In genomic region chr3:38545983-38546382, GRCh38 we compare ENCODE assay signal across 22 cellular contexts.
"Had no signal": no experiment of that assay in that cellular context is flagged by ENCODE, and none has a peak within 500 bp of the region (broad histone marks: within the 10 kb centered on the region; RNA-seq: fewer than 3 reads in every experiment).

No MANE protein-coding gene starts in this region.

- H3K4me1 ChIP-seq: ascending aorta, foreskin keratinocyte, parathyroid adenoma, upper lobe of left lung had no signal

- H3K9me3 ChIP-seq: ascending aorta, esophagus muscularis mucosa, upper lobe of left lung had no signal

- ATAC-seq: activated CD8-positive, alpha-beta T cell treated with anti-CD3 and anti-CD28 coated beads, Interleukin-2, amount 10 ng/mL, durations not matched to agents 7 days and 5 days; foreskin keratinocyte; left ventricle myocardium superior; naive thymus-derived CD4-positive, alpha-beta T cell; right cardiac atrium; stimulated activated effector memory CD8-positive, alpha-beta T cell treated with anti-CD3 and anti-CD28 coated beads, Interleukin-12 subunit alpha, Interleukin-12 subunit beta, amount 100 ng/mL, for 72 hours had no signal

- H3K4me3 ChIP-seq: ascending aorta, cardiac muscle cell, esophagus muscularis mucosa, upper lobe of left lung had no signal

- H3K4me3 Mint-ChIP-seq: activated CD4-positive, alpha-beta T cell treated with anti-CD3 and anti-CD28 coated beads, Interleukin-2, amount 10 ng/mL, durations not matched to agents 24 days and 14 days; activated CD8-positive, alpha-beta T cell treated with anti-CD3 and anti-CD28 coated beads, Interleukin-2, amount 10 ng/mL, durations not matched to agents 7 days and 5 days; activated naive CD4-positive, alpha-beta T cell treated with anti-CD3 and anti-CD28 coated beads, Interleukin-2, amount 10 ng/mL, durations not matched to agents 7 days and 5 days; activated naive CD8-positive, alpha-beta T cell treated with anti-CD3 and anti-CD28 coated beads, Interleukin-2, amount 10 ng/mL, durations not matched to agents 7 days and 5 days; brain; naive thymus-derived CD4-positive, alpha-beta T cell; stimulated activated effector memory CD8-positive, alpha-beta T cell treated with anti-CD3 and anti-CD28 coated beads, Interleukin-12 subunit alpha, Interleukin-12 subunit beta, amount 100 ng/mL, for 72 hours; stimulated activated naive CD8-positive, alpha-beta T cell treated with anti-CD3 and anti-CD28 coated beads, Interleukin-15, Interleukin-2, amounts not matched to agents 100 ng/mL and 50 ng/mL, for 24 hours had no signal

- H2AFZ ChIP-seq: parathyroid adenoma had no signal

- H3K36me3 ChIP-seq: ascending aorta, cardiac muscle cell, upper lobe of left lung had no signal

- H3K27me3 ChIP-seq: ascending aorta, esophagus muscularis mucosa, foreskin keratinocyte, upper lobe of left lung had no signal

- H3K4me1 Mint-ChIP-seq: activated CD4-positive, alpha-beta T cell treated with anti-CD3 and anti-CD28 coated beads, Interleukin-2, amount 10 ng/mL, durations not matched to agents 24 days and 14 days; brain; naive thymus-derived CD4-positive, alpha-beta T cell; stimulated activated effector memory CD8-positive, alpha-beta T cell treated with anti-CD3 and anti-CD28 coated beads, Interleukin-12 subunit alpha, Interleukin-12 subunit beta, amount 100 ng/mL, for 72 hours had no signal

- H3K27ac ChIP-seq: ascending aorta, cardiac muscle cell, esophagus muscularis mucosa, foreskin keratinocyte, parathyroid adenoma, upper lobe of left lung had no signal

- H3K9ac ChIP-seq: parathyroid adenoma had no signal

- DNase-seq: activated CD4-positive, alpha-beta T cell treated with anti-CD3 and anti-CD28 coated beads, Interleukin-2, amount 10 ng/mL, durations not matched to agents 24 days and 14 days; activated CD4-positive, CD25-positive, alpha-beta regulatory T cell treated with anti-CD3 and anti-CD28 coated beads, Interleukin-2, amount 50 U/mL, for 72 hours; activated CD8-positive, alpha-beta T cell treated with anti-CD3 and anti-CD28 coated beads, Interleukin-2, amount 10 ng/mL, durations not matched to agents 7 days and 5 days; activated effector memory CD4-positive, alpha-beta T cell treated with anti-CD3 and anti-CD28 coated beads, Interleukin-2, amount 50 U/mL, for 16 hours; activated naive CD4-positive, alpha-beta T cell treated with anti-CD3 and anti-CD28 coated beads, Interleukin-2, amount 10 ng/mL, durations not matched to agents 7 days and 5 days; activated naive CD8-positive, alpha-beta T cell treated with anti-CD3 and anti-CD28 coated beads, Interleukin-2, amount 10 ng/mL, durations not matched to agents 7 days and 5 days; foreskin keratinocyte; left ventricle myocardium superior; naive thymus-derived CD4-positive, alpha-beta T cell; nucleus accumbens; right cardiac atrium; stimulated activated CD4-positive, alpha-beta T cell treated with anti-CD3 and anti-CD28 coated beads, Interleukin-12 subunit alpha, Interleukin-12 subunit beta, amount 100 ng/mL, for 4 hours; stimulated activated CD4-positive, alpha-beta T cell treated with anti-CD3 and anti-CD28 coated beads, Interleukin-4, amount 100 ng/mL, for 1 hour; T-helper 2 cell; upper lobe of left lung had no signal

- H3K27ac Mint-ChIP-seq: activated CD4-positive, alpha-beta T cell treated with anti-CD3 and anti-CD28 coated beads, Interleukin-2, amount 10 ng/mL, durations not matched to agents 24 days and 14 days; activated CD8-positive, alpha-beta T cell treated with anti-CD3 and anti-CD28 coated beads, Interleukin-2, amount 10 ng/mL, durations not matched to agents 7 days and 5 days; activated naive CD4-positive, alpha-beta T cell treated with anti-CD3 and anti-CD28 coated beads, Interleukin-2, amount 10 ng/mL, durations not matched to agents 7 days and 5 days; activated naive CD8-positive, alpha-beta T cell treated with anti-CD3 and anti-CD28 coated beads, Interleukin-2, amount 10 ng/mL, durations not matched to agents 7 days and 5 days; brain; naive thymus-derived CD4-positive, alpha-beta T cell; stimulated activated effector memory CD8-positive, alpha-beta T cell treated with anti-CD3 and anti-CD28 coated beads, Interleukin-12 subunit alpha, Interleukin-12 subunit beta, amount 100 ng/mL, for 72 hours; stimulated activated naive CD8-positive, alpha-beta T cell treated with anti-CD3 and anti-CD28 coated beads, Interleukin-15, Interleukin-2, amounts not matched to agents 100 ng/mL and 50 ng/mL, for 24 hours had no signal

- H3K36me3 Mint-ChIP-seq: activated naive CD4-positive, alpha-beta T cell treated with anti-CD3 and anti-CD28 coated beads, Interleukin-2, amount 10 ng/mL, durations not matched to agents 7 days and 5 days; activated naive CD8-positive, alpha-beta T cell treated with anti-CD3 and anti-CD28 coated beads, Interleukin-2, amount 10 ng/mL, durations not matched to agents 7 days and 5 days; brain had no signal

- H3K9me3 Mint-ChIP-seq: activated CD4-positive, alpha-beta T cell treated with anti-CD3 and anti-CD28 coated beads, Interleukin-2, amount 10 ng/mL, durations not matched to agents 24 days and 14 days; activated naive CD4-positive, alpha-beta T cell treated with anti-CD3 and anti-CD28 coated beads, Interleukin-2, amount 10 ng/mL, durations not matched to agents 7 days and 5 days; activated naive CD8-positive, alpha-beta T cell treated with anti-CD3 and anti-CD28 coated beads, Interleukin-2, amount 10 ng/mL, durations not matched to agents 7 days and 5 days; stimulated activated effector memory CD8-positive, alpha-beta T cell treated with anti-CD3 and anti-CD28 coated beads, Interleukin-12 subunit alpha, Interleukin-12 subunit beta, amount 100 ng/mL, for 72 hours; stimulated activated naive CD8-positive, alpha-beta T cell treated with anti-CD3 and anti-CD28 coated beads, Interleukin-15, Interleukin-2, amounts not matched to agents 100 ng/mL and 50 ng/mL, for 24 hours had no signal

- H3K27me3 Mint-ChIP-seq: brain; stimulated activated naive CD8-positive, alpha-beta T cell treated with anti-CD3 and anti-CD28 coated beads, Interleukin-15, Interleukin-2, amounts not matched to agents 100 ng/mL and 50 ng/mL, for 24 hours had no signal
